Comparison of ENCODE assay signal across 9 cellular contexts in the genomic region with DNA sequence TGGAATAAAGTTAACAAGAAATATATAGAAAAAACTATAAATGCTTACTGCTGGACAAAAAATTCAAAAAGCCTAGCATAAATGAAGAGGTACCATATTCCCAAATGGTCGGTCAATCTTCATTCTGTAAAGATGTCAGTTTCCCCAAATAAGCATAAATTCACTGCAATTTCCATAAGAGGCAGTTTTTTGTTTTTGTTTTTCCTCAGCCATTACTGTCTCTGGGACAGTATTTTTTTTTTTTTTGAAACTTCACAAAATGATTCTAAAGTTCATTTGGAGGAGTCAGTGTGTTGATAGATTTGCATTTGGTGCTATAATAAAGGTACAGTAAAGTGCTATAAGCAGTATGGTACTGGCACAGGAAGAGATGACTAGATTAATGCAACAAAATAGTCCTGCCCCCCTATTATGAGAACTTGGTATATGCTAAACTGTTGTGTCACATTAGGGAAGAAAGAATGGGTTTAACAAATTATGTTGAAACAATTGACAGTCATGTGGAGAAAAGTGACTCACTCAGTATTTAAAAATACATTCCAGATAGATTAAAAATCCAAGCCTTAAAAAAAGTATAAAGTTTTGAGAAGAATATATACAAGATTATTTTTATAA. TPM values are rescaled to one million over a fixed set of nuclear protein-coding genes. Genes with fewer than 3 reads are reported as not detected.
DNase-seq lines count a peak whose midpoint lies in the region; ATAC-seq, FAIRE-seq and TF ChIP-seq lines count a peak whose summit lies in the region.
"Had no signal": no experiment of that assay in that cellular context is flagged by ENCODE, and none has a peak within 500 bp of the region (broad histone marks: within the 10 kb centered on the region; RNA-seq: fewer than 3 reads in every experiment).

No MANE protein-coding gene starts in this region.

- dilution Hi-C loops in endothelial cell of umbilical vein (cut with MboI; ENCODE audit: extremely low pct_ligation_motif_present, low sequenced_read_pairs): no loop called here

- intact Hi-C loops in Caco-2 (cut with micrococcal nuclease; ENCODE audit: unreplicated experiment): loop anchor here (5.0 kb wide), 1 partner anchor 153 kb away; a partner anchor contains a TSS
- intact Hi-C loops in PC-3 (cut with micrococcal nuclease): loop anchor here (10.0 kb wide), 1 partner anchor 585 kb away; no protein-coding TSS in a partner anchor
- intact Hi-C loops in endothelial cell of umbilical vein (cut with micrococcal nuclease): loop anchor here (5.0 kb wide), 1 partner anchor 153 kb away; a partner anchor contains a TSS
- intact Hi-C loops in prostate gland (cut with DNase I): loop anchor here (5.0 kb wide), 1 partner anchor 153 kb away; a partner anchor contains a TSS

- POLR2A ChIA-PET in Caco-2 (lab: Charles Lee) (interaction anchor here (0.7 kb wide), 1 partner anchor 10 kb away, joined by 3 read pairs; no protein-coding TSS in a partner anchor), PC-3 (lab: Charles Lee; ENCODE audit: unreplicated experiment) (interaction anchor here (0.6 to 1.2 kb wide), 3 partner anchors 43 to 249 kb away, joined by 3 read pairs; no protein-coding TSS in a partner anchor), endothelial cell of umbilical vein (lab: Charles Lee) (interaction anchor here (1.2 kb wide), 1 partner anchor 55 kb away, joined by 3 read pairs; no protein-coding TSS in a partner anchor)

- no peaks in the 10 kb centered on the region for H3K27me3 Mint-ChIP-seq in Caco-2 (ENCODE audit: insufficient read depth, unreplicated experiment)
- H3K27me3 Mint-ChIP-seq: effector memory CD8-positive, alpha-beta T cell had no signal

- peak; percentile 81 for FAIRE-seq in endothelial cell of umbilical vein (lab: Jason Lieb, UNC)

- peak overlapping the region; percentile 93 for H3K27ac Mint-ChIP-seq in Caco-2 (ENCODE audit: unreplicated experiment)

- no peak for DNase-seq in Caco-2
- DNase-seq in PC-3: peak; percentile 76
- peak; percentile 86 for DNase-seq in endothelial cell of umbilical vein (ENCODE audit: low read depth, low spot score)
- DNase-seq in prostate gland (ENCODE audit: low spot score): no peak
- no peak for DNase-seq in NCI-H1092 (lab: John Stamatoyannopoulos, UW)
- DNase-seq in NCI-H82 (lab: John Stamatoyannopoulos, UW): no peak
- no peak for DNase-seq in iPS-NIHi7 (ENCODE audit: extremely low spot score)
- DNase-seq: effector memory CD8-positive, alpha-beta T cell had no signal

- H3K9me2 ChIP-seq in PC-3 (replicated peaks; ENCODE audit: low read length): no peaks in the 10 kb centered on the region

- peaks cover 52% of the 10 kb centered on the region for H3K4me1 Mint-ChIP-seq in Caco-2 (ENCODE audit: low read depth, unreplicated experiment)

- TF ChIP-seq POLR2A in endothelial cell of umbilical vein (IDR thresholded peaks at IDR 0.05; ENCODE audit: low read depth, low read length): no peak
- TF ChIP-seq POLR2A in prostate gland (IDR thresholded peaks at IDR 0.05): no peak

- H3K4me1 ChIP-seq in Caco-2 (peaks cover 50% of the 10 kb centered on the region), PC-3 (ENCODE audit: insufficient read depth, low read length) (peaks cover 71% of the 10 kb centered on the region), endothelial cell of umbilical vein (ENCODE audit: control insufficient read depth, extremely low read depth, insufficient read depth, low read length) (peaks cover 61% of the 10 kb centered on the region), prostate gland (replicated peaks) (peaks cover 30% of the 10 kb centered on the region)

- H3K79me2 ChIP-seq in PC-3 (ENCODE audit: low read length) (peaks cover 58% of the 10 kb centered on the region), endothelial cell of umbilical vein (ENCODE audit: control insufficient read depth, insufficient read depth, low read length) (peaks cover 36% of the 10 kb centered on the region)

- H3K9me3 ChIP-seq in Caco-2 (no peaks in the 10 kb centered on the region), PC-3 (ENCODE audit: low read length) (no peaks in the 10 kb centered on the region), endothelial cell of umbilical vein (replicated peaks; ENCODE audit: control insufficient read depth, insufficient read depth, low read length) (no peaks in the 10 kb centered on the region), prostate gland (no peaks in the 10 kb centered on the region)

- H3K36me3 Mint-ChIP-seq in Caco-2 (ENCODE audit: insufficient read depth, unreplicated experiment): peaks cover 54% of the 10 kb centered on the region

- H3K9me1 ChIP-seq in endothelial cell of umbilical vein (replicated peaks; ENCODE audit: control insufficient read depth, extremely low read depth, insufficient read depth, low read length): no peaks in the 10 kb centered on the region

- H3K36me3 ChIP-seq in Caco-2 (ENCODE audit: control insufficient read depth, insufficient read depth, low read length) (peaks cover 6% of the 10 kb centered on the region), PC-3 (ENCODE audit: low read depth, low read length) (peaks cover 20% of the 10 kb centered on the region), endothelial cell of umbilical vein (ENCODE audit: control insufficient read depth in 2 of 2, extremely low read depth in 1 of 2, insufficient read depth in 2 of 2, low read length in 2 of 2) (peaks cover 7% of the 10 kb centered on the region in 2 experiments), prostate gland (peaks cover under 1 to 6% of the 10 kb centered on the region in 2 donors)

- H3K27ac ChIP-seq in PC-3 (ENCODE audit: low read length) (peak overlapping the region; percentile 98), endothelial cell of umbilical vein (ENCODE audit: insufficient read depth, low read depth, low read length) (peak overlapping the region; percentile 90), prostate gland (peak overlapping the region; percentile 96)

- ATAC-seq in PC-3 (no peak), GM21526 (IDR thresholded peaks at IDR 0.05; ENCODE audit: low FRiP score, unreplicated experiment) (no peak)
- ATAC-seq: effector memory CD8-positive, alpha-beta T cell had no signal

- H4K20me1 ChIP-seq in PC-3 (ENCODE audit: low read length): peaks cover 21% of the 10 kb centered on the region
- H4K20me1 ChIP-seq in endothelial cell of umbilical vein (replicated peaks; ENCODE audit: control insufficient read depth, extremely low read depth, insufficient read depth, low read length): no peaks in the 10 kb centered on the region

- H2AFZ ChIP-seq in PC-3 (ENCODE audit: low read length) (no peak overlapping the region), endothelial cell of umbilical vein (ENCODE audit: low read depth, low read length) (no peak overlapping the region)

- H3F3A ChIP-seq in PC-3 (ENCODE audit: low read length, unreplicated experiment): peaks cover 12% of the 10 kb centered on the region

- CTCF ChIA-PET in Caco-2 (lab: Charles Lee): no interaction called here
- CTCF ChIA-PET in PC-3 (lab: Charles Lee): interaction anchor here (0.6 to 0.9 kb wide), 2 partner anchors 112 to 223 kb away, joined by 3 read pairs; no protein-coding TSS in a partner anchor
- CTCF ChIA-PET in endothelial cell of umbilical vein (lab: Charles Lee): interaction anchor here (1.4 to 11.1 kb wide), 3 partner anchors 111 to 138 kb away, joined by 4 to 147 read pairs (median 63); no protein-coding TSS in a partner anchor

- no peak overlapping the region for H3K4me3 Mint-ChIP-seq in Caco-2 (ENCODE audit: unreplicated experiment)

- H3K9ac ChIP-seq in PC-3 (ENCODE audit: low read length): peak overlapping the region; percentile 67
- H3K9ac ChIP-seq in endothelial cell of umbilical vein (replicated peaks; ENCODE audit: extremely low read depth, insufficient read depth, low read length): peak overlapping the region; percentile 48

- no peak overlapping the region for H3K4me3 ChIP-seq in Caco-2 (ENCODE audit: low read depth, low read length)
- H3K4me3 ChIP-seq in PC-3 (ENCODE audit: low read length): peak overlapping the region; percentile 1; the same call in 1 of the 2 replicates
- H3K4me3 ChIP-seq in endothelial cell of umbilical vein (replicated peaks in 1 of 3; ENCODE audit: insufficient read depth in 1 of 3, low read depth in 1 of 3, low read length in 3 of 3): no peak overlapping the region
- H3K4me3 ChIP-seq in prostate gland: no peak overlapping the region

- no peaks in the 10 kb centered on the region for H3K9me3 Mint-ChIP-seq in Caco-2 (ENCODE audit: unreplicated experiment)
- H3K9me3 Mint-ChIP-seq: effector memory CD8-positive, alpha-beta T cell had no signal

- TF ChIP-seq CTCF in Caco-2 (IDR thresholded peaks at IDR 0.05; ENCODE audit: insufficient read depth in 1 of 2, low read depth in 1 of 2, low read length in 1 of 2, severe bottlenecking in 1 of 2, unreplicated experiment in 1 of 2) (no peak), PC-3 (conservative IDR thresholded peaks at IDR 0.05; ENCODE audit: low read depth, low read length) (no peak), endothelial cell of umbilical vein (IDR thresholded peaks at IDR 0.05; ENCODE audit: extremely low read depth in 1 of 2, insufficient read depth in 1 of 2, low read depth in 1 of 2, low read length in 2 of 2) (no peak), prostate gland (IDR thresholded peaks at IDR 0.05) (no peak)

- H3K27me3 ChIP-seq in Caco-2 (replicated peaks; ENCODE audit: control insufficient read depth, insufficient read depth, low read length) (no peaks in the 10 kb centered on the region), PC-3 (ENCODE audit: low read length) (no peaks in the 10 kb centered on the region), endothelial cell of umbilical vein (ENCODE audit: control insufficient read depth in 2 of 2, insufficient read depth in 2 of 2, low read length in 2 of 2) (no peaks in the 10 kb centered on the region), prostate gland (replicated peaks; ENCODE audit: insufficient read depth) (no peaks in the 10 kb centered on the region)

- 91% methylated on average over 1 of the region's 1 CpG for WGBS in prostate gland

- no TSS peak for BruUV-seq in Caco-2 (replicated peaks; lab: Mats Ljungman, UMichigan)
- no TSS peak for BruUV-seq in PC-3 (replicated peaks; lab: Mats Ljungman, UMichigan)
- no TSS peak for BruUV-seq in endothelial cell of umbilical vein (replicated peaks; lab: Mats Ljungman, UMichigan)

- H3K4me2 ChIP-seq in PC-3 (ENCODE audit: low read length) (peak overlapping the region; percentile 93), endothelial cell of umbilical vein (ENCODE audit: insufficient read depth, low read length) (peak overlapping the region; percentile 68)

RNA-seq across cellular contexts. Expression of a gene that starts 2.5 kb away (rescaled TPM):
- total RNA-seq in Caco-2 (2022) (1,282 and 1,565 TPM in 2 replicates), PC-3 (2014; rRNA removed) (1,927 and 1,937 TPM in 2 replicates), endothelial cell of umbilical vein (2,371 and 2,501 TPM in 2 replicates), prostate gland (1,000 to 10,000 TPM; 1,344 to 1,560 TPM)
- 1,123 and 1,177 TPM in 2 replicates for polyA plus RNA-seq in endothelial cell of umbilical vein
- polyA plus RNA-seq in endothelial cell of umbilical vein (2011; cell fraction: cytosol; rRNA removed): 1,817 and 2,147 TPM in 2 replicates
- polyA plus RNA-seq in endothelial cell of umbilical vein (2011; cell fraction: nucleus; rRNA removed): 551 and 657 TPM in 2 replicates
- 3,119 and 5,287 TPM in 2 replicates for polyA plus RNA-seq in endothelial cell of umbilical vein (2012)
- 640 and 676 TPM in 2 replicates for polyA minus RNA-seq in endothelial cell of umbilical vein
- 1,415 TPM for polyA minus RNA-seq in endothelial cell of umbilical vein (2011; cell fraction: cytosol; rRNA and poly(A)+ RNA removed)
- polyA minus RNA-seq in endothelial cell of umbilical vein (2011; cell fraction: nucleus; rRNA and poly(A)+ RNA removed): 173 and 200 TPM in 2 replicates

RNA-seq across cellular contexts. Expression of a gene that starts 19.8 kb away (rescaled TPM):
- total RNA-seq in Caco-2 (2022) (4.7 and 6.7 TPM in 2 replicates), PC-3 (2014; rRNA removed) (0.22 TPM in 1 of 2 replicates, not detected in the other), endothelial cell of umbilical vein (0.21 TPM in 1 of 2 replicates, not detected in the other), prostate gland (10 to 100 TPM in 1 of 2 donors, 1 to 10 TPM in 1; 1.5 to 18.0 TPM)
- polyA plus RNA-seq in endothelial cell of umbilical vein: 0.04 and 0.05 TPM in 2 replicates
- polyA plus RNA-seq in endothelial cell of umbilical vein (2011; cell fraction: cytosol; rRNA removed): 0.04 TPM in 1 of 2 replicates, not detected in the other
- polyA plus RNA-seq in endothelial cell of umbilical vein (2011; cell fraction: nucleus; rRNA removed): 0.11 and 0.15 TPM in 2 replicates
- 0.52 and 0.83 TPM in 2 replicates for polyA plus RNA-seq in endothelial cell of umbilical vein (2012)
- 0.13 TPM in 1 of 2 replicates, not detected in the other for polyA minus RNA-seq in endothelial cell of umbilical vein
- polyA minus RNA-seq in endothelial cell of umbilical vein (2011; cell fraction: cytosol; rRNA and poly(A)+ RNA removed): 0.92 TPM
- 0.24 TPM in 1 of 2 replicates, not detected in the other for polyA minus RNA-seq in endothelial cell of umbilical vein (2011; cell fraction: nucleus; rRNA and poly(A)+ RNA removed)

RNA-seq across cellular contexts. Expression of a gene that starts 52.6 kb away (rescaled TPM):
- total RNA-seq in Caco-2 (2022): 8.3 and 10.6 TPM in 2 replicates
- total RNA-seq in PC-3 (2014; rRNA removed): 6.6 and 7.9 TPM in 2 replicates
- 1.2 and 3.6 TPM in 2 replicates for total RNA-seq in endothelial cell of umbilical vein
- polyA plus RNA-seq in endothelial cell of umbilical vein: 1.8 and 2.9 TPM in 2 replicates
- 0.88 and 1.4 TPM in 2 replicates for polyA plus RNA-seq in endothelial cell of umbilical vein (2011; cell fraction: cytosol; rRNA removed)
- polyA plus RNA-seq in endothelial cell of umbilical vein (2011; cell fraction: nucleus; rRNA removed): 2.1 TPM in 2 replicates
- 1.3 and 3.8 TPM in 2 replicates for polyA plus RNA-seq in endothelial cell of umbilical vein (2012)
- polyA minus RNA-seq in endothelial cell of umbilical vein: 0.89 and 0.90 TPM in 2 replicates
- polyA minus RNA-seq in endothelial cell of umbilical vein (2011; cell fraction: cytosol; rRNA and poly(A)+ RNA removed): 7.3 TPM
- polyA minus RNA-seq in endothelial cell of umbilical vein (2011; cell fraction: nucleus; rRNA and poly(A)+ RNA removed): 0.58 and 0.72 TPM in 2 replicates
- total RNA-seq in prostate gland: 10 to 100 TPM in 1 of 2 donors, 1 to 10 TPM in 1; 3.5 to 53.0 TPM

Comparison
In these comparisons a context has a peak if more than half of its experiments do, and no peak if none do; other contexts are left out.
1. DNase-seq: peak in PC-3 (single experiment) and endothelial cell of umbilical vein (single experiment); none in Caco-2 (0 of 2), prostate gland (single experiment), NCI-H1092 (single experiment), NCI-H82 (single experiment) and iPS-NIHi7 (single experiment).
2. Peak in every context shown above with its lines, with median percentiles within 50 percentile points of each other: H3K27ac ChIP-seq.